In genomic region chr4:186534056-186534455, GRCh38 we compare ENCODE assay signal across 12 cellular contexts. TPM values are rescaled to one million over a fixed set of nuclear protein-coding genes. Genes with fewer than 3 reads are reported as not detected.
"Had no signal": no experiment of that assay in that cellular context is flagged by ENCODE, and none has a peak within 500 bp of the region (broad histone marks: within the 10 kb centered on the region; RNA-seq: fewer than 3 reads in every experiment).

No MANE protein-coding gene starts in this region.

- H3K27ac Mint-ChIP-seq: HFFc6, IgD-negative memory B cell had no signal

- H3K36me3 Mint-ChIP-seq: IgD-negative memory B cell had no signal

- H3K9me3 ChIP-seq: HAP-1 had no signal

- H3K4me1 Mint-ChIP-seq: IgD-negative memory B cell had no signal

- H3K27ac ChIP-seq: GM23248, HL-60, KMS-11 had no signal

- H3K4me1 ChIP-seq: HAP-1 had no signal

- FAIRE-seq: HepG2 had no signal

- H3K4me3 Mint-ChIP-seq: HFFc6, IgD-negative memory B cell had no signal

- H3K36me3 ChIP-seq: HAP-1 had no signal

- H3K4me3 ChIP-seq: GM23248, HAP-1 had no signal

- ATAC-seq: HCT116, HepG2 had no signal

- DNase-seq: GM23248, GOT3, H7, HFFc6, KBM-7 had no signal

RNA-seq across cellular contexts. Expression of gene MTNR1A, which starts 21.3 kb away (rescaled TPM):
- total RNA-seq: GM23248, HepG2, HFFc6, HT1080 had no signal
- polyA plus RNA-seq: GM23248, HepG2, IgD-negative memory B cell had no signal
